1 cellular context compared by ENCODE assay signal in genomic region chr3:17765819-17766472, GRCh38.
TF ChIP-seq lines count a peak whose summit lies in the region.

No MANE protein-coding gene starts in this region.

TF ChIP-seq in GM12878, 131 proteins besides CTCF, POLR2A, EP300 and RAD21 (continued from another document):
- TF ChIP-seq, protein P1, sequence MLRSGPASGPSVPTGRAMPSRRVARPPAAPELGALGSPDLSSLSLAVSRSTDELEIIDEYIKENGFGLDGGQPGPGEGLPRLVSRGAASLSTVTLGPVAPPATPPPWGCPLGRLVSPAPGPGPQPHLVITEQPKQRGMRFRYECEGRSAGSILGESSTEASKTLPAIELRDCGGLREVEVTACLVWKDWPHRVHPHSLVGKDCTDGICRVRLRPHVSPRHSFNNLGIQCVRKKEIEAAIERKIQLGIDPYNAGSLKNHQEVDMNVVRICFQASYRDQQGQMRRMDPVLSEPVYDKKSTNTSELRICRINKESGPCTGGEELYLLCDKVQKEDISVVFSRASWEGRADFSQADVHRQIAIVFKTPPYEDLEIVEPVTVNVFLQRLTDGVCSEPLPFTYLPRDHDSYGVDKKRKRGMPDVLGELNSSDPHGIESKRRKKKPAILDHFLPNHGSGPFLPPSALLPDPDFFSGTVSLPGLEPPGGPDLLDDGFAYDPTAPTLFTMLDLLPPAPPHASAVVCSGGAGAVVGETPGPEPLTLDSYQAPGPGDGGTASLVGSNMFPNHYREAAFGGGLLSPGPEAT (IDR thresholded peaks at IDR 0.05; ENCODE audit: low read depth): peak; percentile 37; the same call in 1 of the 2 replicates
- TF ChIP-seq PAX8 (IDR thresholded peaks at IDR 0.05) (no peak), JUNB (IDR thresholded peaks at IDR 0.05) (peak; percentile 29; the same call in 1 of the 2 replicates), NFIC (IDR thresholded peaks at IDR 0.05; ENCODE audit: low read depth, low read length) (peak; percentile 59; the same call in 1 of the 2 replicates), FOXK2 (IDR thresholded peaks at IDR 0.05) (no peak), GATAD2B (conservative IDR thresholded peaks at IDR 0.05; ENCODE audit: low read depth) (0 out of 2 replicates have a peak, but pooled peaks have one; percentile 12), MEF2B (IDR thresholded peaks at IDR 0.05; ENCODE audit: partially characterized antibody, poor library complexity, severe bottlenecking) (peak; percentile 96), RBBP5 (conservative IDR thresholded peaks at IDR 0.05) (no peak), IKZF1 (conservative IDR thresholded peaks at IDR 0.05) (0 out of 2 replicates have a peak, but pooled peaks have one; percentile 22), ETV6 (conservative IDR thresholded peaks at IDR 0.05 in 1 of 2, IDR thresholded peaks at IDR 0.05 in 1 of 2; ENCODE audit: borderline replicate concordance in 1 of 2, low read depth in 1 of 2) (no peak), TCF12 (IDR thresholded peaks at IDR 0.05; ENCODE audit: low read depth, low read length) (0 out of 2 replicates have a peak, but pooled peaks have one; percentile 10), IKZF2 (IDR thresholded peaks at IDR 0.05) (peak; percentile 19 to 30; a peak in 1 of 4 replicates), NBN (IDR thresholded peaks at IDR 0.05) (peak; percentile 67; the same call in 1 of the 2 replicates), MEF2A (IDR thresholded peaks at IDR 0.05; ENCODE audit: insufficient read depth, low read depth, low read length) (peak; percentile 69), POU2F2 (IDR thresholded peaks at IDR 0.05; ENCODE audit: borderline replicate concordance, low read depth, low read length) (peak; percentile 85; the same call in 2 of the 3 replicates), CHD2 (IDR thresholded peaks at IDR 0.05; ENCODE audit: borderline replicate concordance, low read depth, low read length) (peak; percentile 55; the same call in 1 of the 2 replicates), YY1 (IDR thresholded peaks at IDR 0.05; ENCODE audit: low read depth, low read length) (0 out of 2 replicates have a peak, but pooled peaks have one; percentile 27), CREM (IDR thresholded peaks at IDR 0.05; ENCODE audit: low read depth) (peak; percentile 25; the same call in 1 of the 2 replicates), TBL1XR1 (IDR thresholded peaks at IDR 0.05; ENCODE audit: low read depth, low read length) (no peak), KLF5 (IDR thresholded peaks at IDR 0.05; ENCODE audit: partially characterized antibody) (no peak), ATF7 (IDR thresholded peaks at IDR 0.05; ENCODE audit: low read depth) (peak; percentile 55; the same call in 1 of the 2 replicates), BHLHE40 (IDR thresholded peaks at IDR 0.05; ENCODE audit: borderline replicate concordance in 1 of 2, low read depth in 2 of 2, low read length in 1 of 2) (peak; percentile 44 to 47; a peak in 2 of 4 replicates), GABPA (IDR thresholded peaks at IDR 0.05; ENCODE audit: low read depth) (no peak), RFX5 (IDR thresholded peaks at IDR 0.05; ENCODE audit: low read depth, low read length) (no peak), BCL11A (IDR thresholded peaks at IDR 0.05; ENCODE audit: low read depth, low read length) (peak; percentile 35; the same call in 1 of the 2 replicates), SMC3 (IDR thresholded peaks at IDR 0.05; ENCODE audit: borderline replicate concordance, low read length) (no peak)
- TF ChIP-seq, protein P2, sequence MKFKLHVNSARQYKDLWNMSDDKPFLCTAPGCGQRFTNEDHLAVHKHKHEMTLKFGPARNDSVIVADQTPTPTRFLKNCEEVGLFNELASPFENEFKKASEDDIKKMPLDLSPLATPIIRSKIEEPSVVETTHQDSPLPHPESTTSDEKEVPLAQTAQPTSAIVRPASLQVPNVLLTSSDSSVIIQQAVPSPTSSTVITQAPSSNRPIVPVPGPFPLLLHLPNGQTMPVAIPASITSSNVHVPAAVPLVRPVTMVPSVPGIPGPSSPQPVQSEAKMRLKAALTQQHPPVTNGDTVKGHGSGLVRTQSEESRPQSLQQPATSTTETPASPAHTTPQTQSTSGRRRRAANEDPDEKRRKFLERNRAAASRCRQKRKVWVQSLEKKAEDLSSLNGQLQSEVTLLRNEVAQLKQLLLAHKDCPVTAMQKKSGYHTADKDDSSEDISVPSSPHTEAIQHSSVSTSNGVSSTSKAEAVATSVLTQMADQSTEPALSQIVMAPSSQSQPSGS (IDR thresholded peaks at IDR 0.05; ENCODE audit: low read length): peak; percentile 25; the same call in 1 of the 2 replicates
